ENCODE assay signal across 8 cellular contexts in the genomic region with DNA sequence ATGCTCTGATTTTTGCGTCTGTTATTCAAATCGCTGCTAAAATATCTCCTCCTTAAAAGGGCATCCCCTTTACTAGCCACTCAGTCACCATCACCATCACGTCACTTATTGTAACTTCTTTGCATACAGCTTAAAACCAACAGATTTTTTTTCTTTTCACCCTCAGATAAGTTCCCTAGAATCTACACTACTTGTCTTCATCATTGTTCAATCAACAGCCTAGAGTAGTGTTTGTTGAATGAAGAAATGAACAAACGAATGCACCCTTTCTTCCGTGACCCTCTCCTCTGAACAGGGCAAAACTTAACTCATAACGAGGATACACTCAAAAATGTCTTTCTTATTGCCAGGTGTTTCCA. TPM values are rescaled to one million over a fixed set of nuclear protein-coding genes. Genes with fewer than 3 reads are reported as not detected.
DNase-seq lines count a peak whose midpoint lies in the region; ATAC-seq and TF ChIP-seq lines count a peak whose summit lies in the region.

No MANE protein-coding gene starts in this region.

- H3K4me3 ChIP-seq in MM.1S (ENCODE audit: low read length) (peak overlapping the region; percentile 70), ectodermal cell (ENCODE audit: insufficient read depth, low read depth, low read length) (peak overlapping the region; percentile 75), neural progenitor cell (peak overlapping the region; percentile 82)

- TF ChIP-seq CTCF in CD14-positive monocyte (IDR thresholded peaks at IDR 0.05) = no peak
- no peak for TF ChIP-seq CTCF in MM.1S (IDR thresholded peaks at IDR 0.05; ENCODE audit: low read length)
- no peak for TF ChIP-seq CTCF in neural progenitor cell (IDR thresholded peaks at IDR 0.05)
- TF ChIP-seq CTCF in GM10248 (IDR thresholded peaks at IDR 0.05; ENCODE audit: control extremely low read depth, extremely low read depth, low read depth, missing control alignments) = no peak

- 0 out of 2 replicates have a peak, but pooled peaks cover 6% of the 10 kb centered on the region for H3F3A ChIP-seq in MM.1S (ENCODE audit: insufficient read depth, low read length)
- peaks cover 21% of the 10 kb centered on the region for H3F3A ChIP-seq in neural progenitor cell (ENCODE audit: low read depth)

- 85 to 86% methylated on average over 6 of the region's 6 CpGs for WGBS in ectodermal cell, 2 experiments

- H3K27ac ChIP-seq in MM.1S (ENCODE audit: low read length) (peak overlapping the region; percentile 74; the same call in 1 of the 2 replicates), ectodermal cell (ENCODE audit: insufficient read depth, low read depth, low read length, poor library complexity, severe bottlenecking) (no peak overlapping the region), neural progenitor cell (no peak overlapping the region)

- H3K9me3 Mint-ChIP-seq in CD14-positive monocyte = peaks cover 0 to 7% (median 4%) of the 10 kb centered on the region in 7 donors
- H3K9me3 Mint-ChIP-seq in neural progenitor cell = peaks cover 8% of the 10 kb centered on the region

- H3K4me1 Mint-ChIP-seq in CD14-positive monocyte = peaks cover 36% of the 10 kb centered on the region
- H3K4me1 Mint-ChIP-seq in neural progenitor cell = peaks cover 25% of the 10 kb centered on the region

- H4K20me1 ChIP-seq in MM.1S (ENCODE audit: insufficient read depth, low read length) (no peaks in the 10 kb centered on the region), neural progenitor cell (ENCODE audit: low read depth) (peaks cover 24% of the 10 kb centered on the region)

- CTCF ChIA-PET in GM10248 (lab: Yijun Ruan, JAX) = interaction anchor here (2.0 kb wide), 1 partner anchor 20 kb away, joined by 5 read pairs; no protein-coding TSS in a partner anchor

- ATAC-seq in HG03280 (IDR thresholded peaks at IDR 0.05; ENCODE audit: unreplicated experiment) (no peak), GM21529 (IDR thresholded peaks at IDR 0.05; ENCODE audit: unreplicated experiment) (no peak)

- no peak for DNase-seq in CD14-positive monocyte (ENCODE audit: low spot score)
- DNase-seq in MM.1S = no peak
- no peak for DNase-seq in neural progenitor cell (ENCODE audit: low spot score)
- DNase-seq in erythroblast (lab: John Stamatoyannopoulos, UW) = no peak
- DNase-seq in GM10248 (ENCODE audit: extremely low spot score) = no peak

- peak overlapping the region; percentile 97 for H3K4me3 Mint-ChIP-seq in CD14-positive monocyte
- peak overlapping the region; percentile 98 for H3K4me3 Mint-ChIP-seq in neural progenitor cell

- no peaks in the 10 kb centered on the region for H3K27me3 ChIP-seq in MM.1S (replicated peaks; ENCODE audit: insufficient read depth, low read length)
- H3K27me3 ChIP-seq in ectodermal cell (ENCODE audit: control insufficient read depth, insufficient read depth, low read length, poor library complexity, severe bottlenecking) = no peaks in the 10 kb centered on the region
- no peaks in the 10 kb centered on the region for H3K27me3 ChIP-seq in neural progenitor cell

- H3K4me1 ChIP-seq in MM.1S (ENCODE audit: low read length) (peaks cover 14% of the 10 kb centered on the region; the same call in 1 of the 2 replicates), ectodermal cell (ENCODE audit: control insufficient read depth, insufficient read depth, low read length) (peaks cover 11% of the 10 kb centered on the region), neural progenitor cell (peaks cover 15% of the 10 kb centered on the region)

- POLR2A ChIA-PET in GM10248 (lab: Yijun Ruan, JAX) = interaction anchor here (1.4 kb wide), 1 partner anchor 109 kb away, joined by 3 read pairs; no protein-coding TSS in a partner anchor

- TF ChIP-seq POLR2A in erythroblast (IDR thresholded peaks at IDR 0.05; ENCODE audit: low read length) = no peak

- H3K36me3 ChIP-seq in MM.1S (replicated peaks; ENCODE audit: insufficient read depth, low read length) = no peaks in the 10 kb centered on the region
- no peaks in the 10 kb centered on the region for H3K36me3 ChIP-seq in ectodermal cell (ENCODE audit: control insufficient read depth, insufficient read depth, low read length)
- no peaks in the 10 kb centered on the region for H3K36me3 ChIP-seq in neural progenitor cell

- H2AFZ ChIP-seq in MM.1S (ENCODE audit: low read length) = peak overlapping the region; percentile 82
- peak overlapping the region; percentile 95 for H2AFZ ChIP-seq in neural progenitor cell (replicated peaks)

- H3K9ac ChIP-seq in MM.1S (ENCODE audit: low read length) = peak overlapping the region; percentile 75
- H3K9ac ChIP-seq in neural progenitor cell = no peak overlapping the region

- H3K9me2 ChIP-seq in MM.1S (replicated peaks; ENCODE audit: insufficient read depth, low read length) = no peaks in the 10 kb centered on the region

- H3K4me2 ChIP-seq in MM.1S (ENCODE audit: low read depth, low read length) = peak overlapping the region; percentile 83
- peak overlapping the region; percentile 90 for H3K4me2 ChIP-seq in neural progenitor cell

- H3K27ac Mint-ChIP-seq in CD14-positive monocyte (peak overlapping the region in 3 of 7 donors; percentile 32 to 89 (median 81)), neural progenitor cell (peak overlapping the region; percentile 97)

- intact Hi-C loops in CD14-positive monocyte (cut with micrococcal nuclease) = no loop called here

- H3K79me2 ChIP-seq in MM.1S (ENCODE audit: low read length) = peaks cover 26% of the 10 kb centered on the region
- H3K79me2 ChIP-seq in neural progenitor cell (ENCODE audit: low read depth) = peaks cover 37% of the 10 kb centered on the region

- H3K27me3 Mint-ChIP-seq in CD14-positive monocyte (ENCODE audit: low read depth in 3 of 3) (peaks cover 0 to 2% (median 1%) of the 10 kb centered on the region in 3 donors), neural progenitor cell (ENCODE audit: insufficient read depth, low read depth) (peaks cover 2% of the 10 kb centered on the region)

- H3K36me3 Mint-ChIP-seq in CD14-positive monocyte (no peaks in the 10 kb centered on the region), neural progenitor cell (peaks cover 3% of the 10 kb centered on the region)

- H3K9me3 ChIP-seq in MM.1S (replicated peaks; ENCODE audit: insufficient read depth, low read length) (no peaks in the 10 kb centered on the region), ectodermal cell (ENCODE audit: control insufficient read depth, low read length) (no peaks in the 10 kb centered on the region), neural progenitor cell (ENCODE audit: low read depth) (peaks cover 5% of the 10 kb centered on the region)

RNA-seq across cellular contexts. Expression of a gene that starts 1.1 kb away (rescaled TPM):
- 1 to 10 TPM; 1.2 to 1.7 TPM for polyA plus RNA-seq in CD14-positive monocyte
- 18.6 TPM for polyA plus RNA-seq in ectodermal cell (2013, experiment 1 of 4)
- 20.1 TPM for polyA plus RNA-seq in ectodermal cell (2013, experiment 2 of 4)
- polyA plus RNA-seq in ectodermal cell (2013, experiment 3 of 4) = 16.2 TPM
- polyA plus RNA-seq in ectodermal cell (2013, experiment 4 of 4) = 19.0 TPM
- total RNA-seq in neural progenitor cell (ENCODE audit: low replicate concordance) = 19.7 and 31.5 TPM in 2 replicates
